ENCODE assay signal across 25 cellular contexts in genomic region chr5:109177227-109177626, GRCh38.
DNase-seq lines count a peak whose midpoint lies in the region; ATAC-seq and TF ChIP-seq lines count a peak whose summit lies in the region.
"Had no signal": no experiment of that assay in that cellular context is flagged by ENCODE, and none has a peak within 500 bp of the region (broad histone marks: within the 10 kb centered on the region; RNA-seq: fewer than 3 reads in every experiment).

No MANE protein-coding gene starts in this region.

- H3K9me3 ChIP-seq in left ventricle myocardium inferior (replicated peaks) (no peaks in the 10 kb centered on the region), muscle layer of duodenum (ENCODE audit: control insufficient read depth in 1 of 2, low read length in 2 of 2) (no peaks in the 10 kb centered on the region)
- H3K9me3 ChIP-seq: BLaER1 had no signal

- H3K4me3 ChIP-seq in left ventricle myocardium inferior = no peak overlapping the region
- no peak overlapping the region for H3K4me3 ChIP-seq in fibroblast of the aortic adventitia (ENCODE audit: low read depth, low read length)
- no peak overlapping the region for H3K4me3 ChIP-seq in muscle layer of duodenum (ENCODE audit: low read depth in 1 of 2, low read length in 2 of 2)
- H3K4me3 ChIP-seq: BLaER1 had no signal

- no peaks in the 10 kb centered on the region for H3K9me3 Mint-ChIP-seq in stimulated activated naive CD8-positive, alpha-beta T cell treated with anti-CD3 and anti-CD28 coated beads, Interleukin-15, amount 100 ng/mL, for 72 hours
- H3K9me3 Mint-ChIP-seq: CD4-positive, alpha-beta T cell had no signal

- H3K36me3 ChIP-seq in left ventricle myocardium inferior (peaks cover 4% of the 10 kb centered on the region), muscle layer of duodenum (ENCODE audit: control insufficient read depth in 1 of 2, insufficient read depth in 2 of 2, low read length in 2 of 2) (peaks cover 0 to 5% of the 10 kb centered on the region in 2 donors)
- H3K36me3 ChIP-seq: BLaER1 had no signal

- H3K4me3 Mint-ChIP-seq in stimulated activated naive CD8-positive, alpha-beta T cell treated with anti-CD3 and anti-CD28 coated beads, Interleukin-15, amount 100 ng/mL, for 72 hours = no peak overlapping the region
- H3K4me3 Mint-ChIP-seq: CD4-positive, alpha-beta T cell had no signal

- H3K27me3 Mint-ChIP-seq in stimulated activated naive CD8-positive, alpha-beta T cell treated with anti-CD3 and anti-CD28 coated beads, Interleukin-15, amount 100 ng/mL, for 72 hours = no peaks in the 10 kb centered on the region
- H3K27me3 Mint-ChIP-seq: CD4-positive, alpha-beta T cell had no signal

- DNase-seq in Right ventricle myocardium inferior (ENCODE audit: missing footprints) = no peak
- no peak for DNase-seq in left ventricle myocardium inferior
- peak; percentile 76 for DNase-seq in fibroblast of the aortic adventitia (ENCODE audit: low read depth)
- DNase-seq in stimulated activated naive CD8-positive, alpha-beta T cell treated with anti-CD3 and anti-CD28 coated beads, Interleukin-15, amount 100 ng/mL, for 72 hours = no peak
- DNase-seq in GM03348 (ENCODE audit: low spot score) = no peak
- DNase-seq: ACHN; CD4-positive, alpha-beta T cell; COR-L47; DMS 273 treated with DMSO at 0.1 percent for 48 hours; DMS79 treated with DMSO at 0.1 percent for 48 hours; GOT3; HCEC 1CT; KG1; NCI-H1092 treated with DMSO at 0.1 percent for 48 hours; NCI-H1436 treated with DMSO at 0.1 percent for 48 hours; NCI-H1930; NCI-H510A treated with DMSO at 0.1 percent for 48 hours; NCI-H748 treated with DMSO at 0.1 percent for 48 hours; NK-92 treated with Interleukin-12 subunit alpha and Interleukin-12 subunit beta, amount 100 ng/mL, for 24 hours had no signal

- H3K4me1 ChIP-seq in left ventricle myocardium inferior (peaks cover 6% of the 10 kb centered on the region), muscle layer of duodenum (ENCODE audit: control insufficient read depth in 1 of 2, insufficient read depth in 2 of 2, low read length in 2 of 2) (peaks cover 0 to 9% of the 10 kb centered on the region in 2 donors)
- H3K4me1 ChIP-seq: BLaER1 had no signal

- ATAC-seq in Right ventricle myocardium inferior = peak; percentile 50
- no peak for ATAC-seq in GM21526 (IDR thresholded peaks at IDR 0.05; ENCODE audit: low FRiP score, unreplicated experiment)
- no peak for ATAC-seq in stimulated activated naive CD8-positive, alpha-beta T cell treated with anti-CD3 and anti-CD28 coated beads, Interleukin-15, amount 100 ng/mL, for 72 hours
- ATAC-seq in HG03139 (IDR thresholded peaks at IDR 0.05; ENCODE audit: unreplicated experiment) = no peak

- H3K27me3 ChIP-seq in left ventricle myocardium inferior (ENCODE audit: low read depth) = no peaks in the 10 kb centered on the region
- H3K27me3 ChIP-seq in muscle layer of duodenum (ENCODE audit: low read depth, low read length) = no peaks in the 10 kb centered on the region
- H3K27me3 ChIP-seq: BLaER1 had no signal

- H3K27ac ChIP-seq in left ventricle myocardium inferior (replicated peaks) (no peak overlapping the region), muscle layer of duodenum (ENCODE audit: low read length) (peak overlapping the region; percentile 26)
- H3K27ac ChIP-seq: 22Rv1, BLaER1, RWPE1 had no signal

- H3K4me1 Mint-ChIP-seq in stimulated activated naive CD8-positive, alpha-beta T cell treated with anti-CD3 and anti-CD28 coated beads, Interleukin-15, amount 100 ng/mL, for 72 hours = no peaks in the 10 kb centered on the region

- no peak for TF ChIP-seq CTCF in left ventricle myocardium inferior (IDR thresholded peaks at IDR 0.05; ENCODE audit: borderline replicate concordance)
- no peak for TF ChIP-seq CTCF in fibroblast of the aortic adventitia (IDR thresholded peaks at IDR 0.05; ENCODE audit: insufficient read depth, low read length)

- intact Hi-C loops in Right ventricle myocardium inferior (cut with DNase I) = no loop called here
- intact Hi-C loops in left ventricle myocardium inferior (cut with micrococcal nuclease) = no loop called here

- no peak overlapping the region for H3K27ac Mint-ChIP-seq in stimulated activated naive CD8-positive, alpha-beta T cell treated with anti-CD3 and anti-CD28 coated beads, Interleukin-15, amount 100 ng/mL, for 72 hours
- H3K27ac Mint-ChIP-seq: CD4-positive, alpha-beta T cell had no signal
